Comparison of ENCODE assay signal across 16 cellular contexts in genomic region chr3:84444726-84445521, GRCh38.
"Had no signal": no experiment of that assay in that cellular context is flagged by ENCODE, and none has a peak within 500 bp of the region (broad histone marks: within the 10 kb centered on the region; RNA-seq: fewer than 3 reads in every experiment).

No MANE protein-coding gene starts in this region.

- FAIRE-seq: frontal cortex, islet of Langerhans had no signal

- H3K4me1 ChIP-seq: colonic mucosa, heart right ventricle had no signal

- H3K4me3 ChIP-seq: colonic mucosa, dorsolateral prefrontal cortex, heart right ventricle, smooth muscle cell had no signal

- H3K36me3 ChIP-seq: colonic mucosa, heart right ventricle, neutrophil had no signal

- H3K27ac ChIP-seq: colonic mucosa, dorsolateral prefrontal cortex, heart right ventricle, neutrophil had no signal

- H3K27me3 ChIP-seq: colonic mucosa, dorsolateral prefrontal cortex, heart right ventricle, neutrophil had no signal

- H3K4me2 ChIP-seq: smooth muscle cell had no signal

- H3K9me3 ChIP-seq: colonic mucosa had no signal

- ATAC-seq: heart right ventricle had no signal

- DNase-seq: colonic mucosa; dorsolateral prefrontal cortex; effector CD8-positive, alpha-beta T cell; heart right ventricle; hypothalamus; kidney glomerular epithelial cell; mesendoderm; naive B cell; posterior cingulate gyrus; stimulated activated CD4-positive, alpha-beta T cell treated with anti-CD3 and anti-CD28 coated beads, Interleukin-2, amount 100 ng/mL, for 48 hours; stimulated activated naive CD4-positive, alpha-beta T cell treated with Interleukin-2 at 50 U/mL for 16 hours; trophoblast cell had no signal
